ENCODE assay signal across 12 cellular contexts in genomic region chr1:67135354-67135753, GRCh38. TPM values are rescaled to one million over a fixed set of nuclear protein-coding genes. Genes with fewer than 3 reads are reported as not detected.
DNase-seq lines count a peak whose midpoint lies in the region; ATAC-seq, FAIRE-seq and TF ChIP-seq lines count a peak whose summit lies in the region.
"Had no signal": no experiment of that assay in that cellular context is flagged by ENCODE, and none has a peak within 500 bp of the region (broad histone marks: within the 10 kb centered on the region; RNA-seq: fewer than 3 reads in every experiment).

No MANE protein-coding gene starts in this region.

- H3K27me3 ChIP-seq in astrocyte (ENCODE audit: insufficient read depth, low read length), result no peaks in the 10 kb centered on the region
- H3K27me3 ChIP-seq: BLaER1 treated with 17β-estradiol and CSF1 and Interleukin-3, amounts not matched to agents 10 nM and 100 nM; body of pancreas; gastrocnemius medialis had no signal

- H3K27me3 Mint-ChIP-seq in natural killer cell treated with Interleukin-12 subunit alpha and Interleukin-12 subunit beta and Interleukin-15 and Interleukin-18, amount 100 ng/mL, for 72 hours, result peaks cover 0 to 8% of the 10 kb centered on the region in 2 donors
- peaks cover 5 to 11% of the 10 kb centered on the region in 2 donors for H3K27me3 Mint-ChIP-seq in natural killer cell (ENCODE audit: low read depth in 2 of 2)
- H3K27me3 Mint-ChIP-seq in astrocyte (ENCODE audit: low read depth, unreplicated experiment), result peaks cover 4% of the 10 kb centered on the region

- H3K4me2 ChIP-seq in astrocyte (ENCODE audit: low read length), result peak overlapping the region; percentile 95
- H3K4me2 ChIP-seq: BLaER1 treated with 17β-estradiol and CSF1 and Interleukin-3, amounts not matched to agents 10 nM and 100 nM had no signal

- H3K4me1 Mint-ChIP-seq in natural killer cell treated with Interleukin-12 subunit alpha and Interleukin-12 subunit beta and Interleukin-15 and Interleukin-18, amount 100 ng/mL, for 72 hours (ENCODE audit: low read depth in 2 of 2), result peaks cover 12 to 13% of the 10 kb centered on the region in 2 donors
- H3K4me1 Mint-ChIP-seq in natural killer cell, result peaks cover 7% of the 10 kb centered on the region in 2 donors
- H3K4me1 Mint-ChIP-seq in astrocyte (ENCODE audit: low read depth, unreplicated experiment), result no peaks in the 10 kb centered on the region

- H3K4me1 ChIP-seq in astrocyte (ENCODE audit: insufficient read depth, low read length), result no peaks in the 10 kb centered on the region
- H3K4me1 ChIP-seq: BLaER1 treated with 17β-estradiol and CSF1 and Interleukin-3, amounts not matched to agents 10 nM and 100 nM had no signal

- no peak for TF ChIP-seq CTCF in natural killer cell (IDR thresholded peaks at IDR 0.05)
- TF ChIP-seq CTCF in astrocyte (IDR thresholded peaks at IDR 0.05; ENCODE audit: insufficient read depth, low read depth, low read length), result no peak

- H3K9me3 ChIP-seq in astrocyte (ENCODE audit: insufficient read depth, low read depth, low read length), result no peaks in the 10 kb centered on the region
- H3K9me3 ChIP-seq: body of pancreas, gastrocnemius medialis had no signal

- no peaks in the 10 kb centered on the region for H3K9me3 Mint-ChIP-seq in natural killer cell treated with Interleukin-12 subunit alpha and Interleukin-12 subunit beta and Interleukin-15 and Interleukin-18, amount 100 ng/mL, for 72 hours
- no peaks in the 10 kb centered on the region for H3K9me3 Mint-ChIP-seq in natural killer cell
- H3K9me3 Mint-ChIP-seq in astrocyte (ENCODE audit: unreplicated experiment), result peaks cover 6% of the 10 kb centered on the region

- FAIRE-seq in astrocyte (lab: Jason Lieb, UNC), result peak; percentile 81

- H3K36me3 ChIP-seq in astrocyte (ENCODE audit: insufficient read depth, low read length), result no peaks in the 10 kb centered on the region
- H3K36me3 ChIP-seq: BLaER1 treated with 17β-estradiol and CSF1 and Interleukin-3, amounts not matched to agents 10 nM and 100 nM; gastrocnemius medialis had no signal

- H3K27ac Mint-ChIP-seq in natural killer cell treated with Interleukin-12 subunit alpha and Interleukin-12 subunit beta and Interleukin-15 and Interleukin-18, amount 100 ng/mL, for 72 hours, result peak overlapping the region in 1 of 2 donors; percentile 7
- H3K27ac Mint-ChIP-seq in natural killer cell (no peak overlapping the region), astrocyte (ENCODE audit: unreplicated experiment) (no peak overlapping the region)

- no peaks in the 10 kb centered on the region for H3K36me3 Mint-ChIP-seq in natural killer cell treated with Interleukin-12 subunit alpha and Interleukin-12 subunit beta and Interleukin-15 and Interleukin-18, amount 100 ng/mL, for 72 hours
- H3K36me3 Mint-ChIP-seq in natural killer cell (no peaks in the 10 kb centered on the region), astrocyte (ENCODE audit: low read depth, unreplicated experiment) (no peaks in the 10 kb centered on the region)

- no peak overlapping the region for H2AFZ ChIP-seq in astrocyte (ENCODE audit: low read depth, low read length)

- peak overlapping the region; percentile 74 for H3K4me3 Mint-ChIP-seq in natural killer cell treated with Interleukin-12 subunit alpha and Interleukin-12 subunit beta and Interleukin-15 and Interleukin-18, amount 100 ng/mL, for 72 hours
- H3K4me3 Mint-ChIP-seq in natural killer cell, result no peak overlapping the region
- H3K4me3 Mint-ChIP-seq in astrocyte (ENCODE audit: unreplicated experiment), result no peak overlapping the region

- no peak overlapping the region for H3K9ac ChIP-seq in astrocyte (ENCODE audit: low read length)
- H3K9ac ChIP-seq: BLaER1 treated with 17β-estradiol and CSF1 and Interleukin-3, amounts not matched to agents 10 nM and 100 nM had no signal

- peak overlapping the region; percentile 61 for H3K4me3 ChIP-seq in astrocyte (ENCODE audit: insufficient read depth, low read depth, low read length)
- H3K4me3 ChIP-seq: BLaER1 treated with 17β-estradiol and CSF1 and Interleukin-3, amounts not matched to agents 10 nM and 100 nM; body of pancreas; lung had no signal

- no peaks in the 10 kb centered on the region for H3K79me2 ChIP-seq in astrocyte (ENCODE audit: insufficient read depth, low read length)

- H3K27ac ChIP-seq in astrocyte (ENCODE audit: low read depth, low read length), result no peak overlapping the region
- H3K27ac ChIP-seq: BLaER1 treated with 17β-estradiol and CSF1 and Interleukin-3, amounts not matched to agents 10 nM and 100 nM; body of pancreas; gastrocnemius medialis had no signal

- no peaks in the 10 kb centered on the region for H4K20me1 ChIP-seq in astrocyte (ENCODE audit: insufficient read depth, low read length)
- H4K20me1 ChIP-seq: BLaER1 treated with 17β-estradiol and CSF1 and Interleukin-3, amounts not matched to agents 10 nM and 100 nM had no signal

- no peak for DNase-seq in natural killer cell treated with Interleukin-12 subunit alpha and Interleukin-12 subunit beta and Interleukin-15 and Interleukin-18, amount 100 ng/mL, for 72 hours (ENCODE audit: low spot score)
- DNase-seq in natural killer cell (no peak), astrocyte (ENCODE audit: low read depth) (peak; percentile 84), hepatic stellate cell (ENCODE audit: low spot score) (peak; percentile 10), putamen (ENCODE audit: low spot score) (no peak), NCI-H2081 (lab: John Stamatoyannopoulos, UW) (no peak), NCI-H1417 treated with DMSO at 0.1 percent for 48 hours (lab: John Stamatoyannopoulos, UW) (no peak)
- no peak for DNase-seq in stimulated activated CD4-positive, alpha-beta T cell treated with anti-CD3 and anti-CD28 coated beads, Interleukin-4, amount 100 ng/mL, for 24 hours
- DNase-seq: gastrocnemius medialis had no signal

- intact Hi-C loops in natural killer cell (cut with micrococcal nuclease), result no loop called here

- peak in 1 of 2 donors; percentile 80 for ATAC-seq in natural killer cell treated with Interleukin-12 subunit alpha and Interleukin-12 subunit beta and Interleukin-15 and Interleukin-18, amount 100 ng/mL, for 72 hours
- no peak for ATAC-seq in natural killer cell
- ATAC-seq: body of pancreas, gastrocnemius medialis had no signal

RNA-seq across cellular contexts. Expression of gene C1orf141, which starts 0.6 kb away (rescaled TPM):
- under 1 TPM in 1 of 2 donors, not detected in 1; 0.07 TPM for total RNA-seq in natural killer cell treated with Interleukin-12 subunit alpha and Interleukin-12 subunit beta and Interleukin-15 and Interleukin-18, amount 100 ng/mL, for 72 hours
- total RNA-seq in natural killer cell, result not detected
- total RNA-seq in astrocyte, result not detected in 2 replicates
- total RNA-seq: body of pancreas, gastrocnemius medialis had no signal

RNA-seq across cellular contexts. Expression of gene IL23R, which starts 30.9 kb away (rescaled TPM):
- 1 to 10 TPM; 7.4 to 8.3 TPM for total RNA-seq in natural killer cell treated with Interleukin-12 subunit alpha and Interleukin-12 subunit beta and Interleukin-15 and Interleukin-18, amount 100 ng/mL, for 72 hours
- total RNA-seq in natural killer cell (under 1 TPM; 0.31 to 0.55 (median 0.34) TPM), astrocyte (not detected in 2 replicates)
- total RNA-seq: gastrocnemius medialis had no signal

Comparison
In these comparisons a context has a peak if more than half of its experiments do, and no peak if none do; other contexts are left out.
1. DNase-seq: peak in astrocyte (single experiment) and hepatic stellate cell (single experiment); none in natural killer cell treated with Interleukin-12 subunit alpha and Interleukin-12 subunit beta and Interleukin-15 and Interleukin-18, amount 100 ng/mL, for 72 hours (single experiment), natural killer cell (single experiment), putamen (single experiment), NCI-H2081 (0 of 2), stimulated activated CD4-positive, alpha-beta T cell treated with anti-CD3 and anti-CD28 coated beads, Interleukin-4, amount 100 ng/mL, for 24 hours (single experiment) and NCI-H1417 treated with DMSO at 0.1 percent for 48 hours (single experiment).